Comparison of ENCODE assay signal across 8 cellular contexts in genomic region chr22:43152001-43152354, GRCh38. TPM values are rescaled to one million over a fixed set of nuclear protein-coding genes. Genes with fewer than 3 reads are reported as not detected.
A peak's percentile ranks its signal among the peaks of the same experiment; 100 is the strongest.
DNase-seq lines count a peak whose midpoint lies in the region; ATAC-seq, FAIRE-seq and TF ChIP-seq lines count a peak whose summit lies in the region.

No MANE protein-coding gene starts in this region.

- intact Hi-C loops in Right ventricle myocardium inferior (cut with DNase I), result no loop called here
- intact Hi-C loops in cardiac septum (cut with DNase I), result no loop called here
- intact Hi-C loops in lower lobe of right lung (cut with DNase I), result no loop called here

- no peak for TF ChIP-seq POLR2A in upper lobe of left lung (IDR thresholded peaks at IDR 0.05)

- 5% methylated on average over 14 of the region's 18 CpGs; no CpG with 5 or more reads in 1 of the 2 donors for WGBS in upper lobe of left lung, 2 donors

- H3K27ac Mint-ChIP-seq in astrocyte (ENCODE audit: unreplicated experiment), result no peak overlapping the region

- DNase-seq in Right ventricle myocardium inferior (ENCODE audit: missing footprints), result no peak
- DNase-seq in cardiac septum (ENCODE audit: low spot score), result no peak
- no peak for DNase-seq in astrocyte (ENCODE audit: low read depth)
- DNase-seq in lower lobe of right lung, result no peak
- no peak for DNase-seq in upper lobe of left lung
- no peak for DNase-seq in NCI-H1930 (lab: John Stamatoyannopoulos, UW)
- DNase-seq in RCC 7860 (ENCODE audit: low spot score), result no peak

- peak overlapping the region; percentile 81 for H3K4me3 Mint-ChIP-seq in astrocyte (ENCODE audit: unreplicated experiment)

- ATAC-seq in Right ventricle myocardium inferior (peak; percentile 10), lower lobe of right lung (no peak), upper lobe of left lung (ENCODE audit: low FRiP score in 2 of 2) (no peak), GM19023 (IDR thresholded peaks at IDR 0.05; ENCODE audit: unreplicated experiment) (no peak)

- peak overlapping the region; percentile 86 for H3K9ac ChIP-seq in astrocyte (ENCODE audit: low read length)

- H2AFZ ChIP-seq in astrocyte (ENCODE audit: low read depth, low read length), result peak overlapping the region; percentile 72

- peaks cover 54% of the 10 kb centered on the region for H3K79me2 ChIP-seq in astrocyte (ENCODE audit: insufficient read depth, low read length)

- H3K27me3 Mint-ChIP-seq in astrocyte (ENCODE audit: low read depth, unreplicated experiment), result peaks cover 4% of the 10 kb centered on the region

- no peak for FAIRE-seq in astrocyte (lab: Jason Lieb, UNC)
- no peak for FAIRE-seq in RCC 7860 (lab: Jason Lieb, UNC)

- H3K4me3 ChIP-seq in astrocyte (ENCODE audit: insufficient read depth, low read depth, low read length) (peak overlapping the region; percentile 71), lower lobe of right lung (peak overlapping the region; percentile 97), upper lobe of left lung (peak overlapping the region; percentile 92 to 97 (median 92))

- H4K20me1 ChIP-seq in astrocyte (ENCODE audit: insufficient read depth, low read length), result peaks cover 35% of the 10 kb centered on the region

- no peaks in the 10 kb centered on the region for H3K9me3 Mint-ChIP-seq in astrocyte (ENCODE audit: unreplicated experiment)

- peaks cover 4% of the 10 kb centered on the region for H3K4me1 Mint-ChIP-seq in astrocyte (ENCODE audit: low read depth, unreplicated experiment)

- H3K36me3 ChIP-seq in astrocyte (ENCODE audit: insufficient read depth, low read length) (no peaks in the 10 kb centered on the region), lower lobe of right lung (no peaks in the 10 kb centered on the region), upper lobe of left lung (peaks cover 0 to 7% (median 3%) of the 10 kb centered on the region in 4 donors)

- H3K9me3 ChIP-seq in astrocyte (ENCODE audit: insufficient read depth, low read depth, low read length) (no peaks in the 10 kb centered on the region), lower lobe of right lung (no peaks in the 10 kb centered on the region), upper lobe of left lung (no peaks in the 10 kb centered on the region)

- H3K27me3 ChIP-seq in astrocyte (ENCODE audit: insufficient read depth, low read length) (no peaks in the 10 kb centered on the region), lower lobe of right lung (ENCODE audit: low read depth) (no peaks in the 10 kb centered on the region), upper lobe of left lung (no peaks in the 10 kb centered on the region)

- TF ChIP-seq EP300 in upper lobe of left lung (IDR thresholded peaks at IDR 0.05), result no peak

- peaks cover 2% of the 10 kb centered on the region for H3K36me3 Mint-ChIP-seq in astrocyte (ENCODE audit: low read depth, unreplicated experiment)

- H3K4me2 ChIP-seq in astrocyte (ENCODE audit: low read length), result peak overlapping the region; percentile 98

- peaks cover 9% of the 10 kb centered on the region for H3K4me1 ChIP-seq in astrocyte (ENCODE audit: insufficient read depth, low read length)
- H3K4me1 ChIP-seq in lower lobe of right lung, result peaks cover 47% of the 10 kb centered on the region
- H3K4me1 ChIP-seq in upper lobe of left lung, result peaks cover 16 to 56% (median 37%) of the 10 kb centered on the region in 4 donors

- H3K27ac ChIP-seq in astrocyte (ENCODE audit: low read depth, low read length) (peak overlapping the region; percentile 50), lower lobe of right lung (peak overlapping the region; percentile 92), upper lobe of left lung (peak overlapping the region; percentile 90 to 96 (median 94))

- no peak for TF ChIP-seq CTCF in astrocyte (IDR thresholded peaks at IDR 0.05; ENCODE audit: insufficient read depth, low read depth, low read length)
- no peak for TF ChIP-seq CTCF in lower lobe of right lung (IDR thresholded peaks at IDR 0.05)
- TF ChIP-seq CTCF in upper lobe of left lung (IDR thresholded peaks at IDR 0.05), result no peak

RNA-seq across cellular contexts. Expression of gene TSPO, which starts 0.6 kb away (rescaled TPM):
- total RNA-seq in Right ventricle myocardium inferior, result 136 TPM
- 124 TPM for total RNA-seq in cardiac septum
- 124 and 126 TPM in 2 replicates for total RNA-seq in astrocyte
- total RNA-seq in lower lobe of right lung, result 294 TPM
- 100 to 1,000 TPM; 127 to 426 (median 315) TPM for total RNA-seq in upper lobe of left lung

RNA-seq across cellular contexts. Expression of gene MCAT, which starts 8.8 kb away (rescaled TPM):
- total RNA-seq in Right ventricle myocardium inferior, result 15.5 TPM
- total RNA-seq in cardiac septum, result 13.4 TPM
- total RNA-seq in astrocyte, result 11.5 and 15.1 TPM in 2 replicates
- total RNA-seq in lower lobe of right lung, result 11.7 TPM
- total RNA-seq in upper lobe of left lung, result 10 to 100 TPM; 15.6 to 34.4 (median 18.5) TPM

RNA-seq across cellular contexts. Expression of gene TTLL12, which starts 35.0 kb away (rescaled TPM):
- total RNA-seq in Right ventricle myocardium inferior (13.2 TPM), cardiac septum (11.3 TPM), astrocyte (21.4 and 21.6 TPM in 2 replicates), lower lobe of right lung (21.6 TPM), upper lobe of left lung (10 to 100 TPM; 19.6 to 49.2 (median 25.0) TPM)

RNA-seq across cellular contexts. Expression of gene BIK, which starts 41.4 kb away (rescaled TPM):
- total RNA-seq in Right ventricle myocardium inferior (0.43 TPM), cardiac septum (not detected), astrocyte (0.31 and 0.32 TPM in 2 replicates), lower lobe of right lung (1.6 TPM), upper lobe of left lung (1 to 10 TPM in 4 of 6 donors, not detected in 2; 2.3 to 6.2 (median 2.7) TPM)
